In genomic region chr11:67353317-67354313, GRCh38 we compare ENCODE assay signal across 8 cellular contexts. TPM values are rescaled to one million over a fixed set of nuclear protein-coding genes. Genes with fewer than 3 reads are reported as not detected.
DNase-seq lines count a peak whose midpoint lies in the region; FAIRE-seq and TF ChIP-seq lines count a peak whose summit lies in the region.

TSS of gene POLD4 (minus strand) at chr11:67353546. CDS start at chr11:67353399, 147 bp downstream.

- H3K9me3 Mint-ChIP-seq in HFFc6, result no peaks in the 10 kb centered on the region

- TF ChIP-seq CTCF in HFFc6 (IDR thresholded peaks at IDR 0.05), result no peak
- peak; percentile 52 for TF ChIP-seq CTCF in neutrophil (IDR thresholded peaks at IDR 0.05)
- TF ChIP-seq CTCF in subcutaneous adipose tissue (IDR thresholded peaks at IDR 0.05; ENCODE audit: low read depth), result no peak

- in situ Hi-C loops in SK-MEL-5 (cut with HindIII; ENCODE audit: low pct_unique_long_range_greater_than_20kb, low sequenced_read_pairs), result no loop called here

- peak within 1 kb of the TSS; percentile 100 for H3K27ac ChIP-seq in neutrophil

- no peaks in the 10 kb centered on the region for H3K9me3 ChIP-seq in neutrophil

- peak; percentile 92 for DNase-seq in GM04504 (ENCODE audit: low read depth)
- peak; percentile 92 for DNase-seq in HFFc6
- DNase-seq in NAMALWA (ENCODE audit: low spot score), result peak; percentile 96
- peak; percentile 87 for DNase-seq in SK-MEL-5 (ENCODE audit: low read depth, low spot score)
- peak; percentile 97 for DNase-seq in activated naive CD4-positive, alpha-beta T cell treated with Interleukin-2 at 50 U/mL for 16 hours
- peak; percentile 89 to 95 for DNase-seq in frontal cortex (ENCODE audit: low spot score in 2 of 2)

- H3K4me3 Mint-ChIP-seq in HFFc6, result peak within 1 kb of the TSS; percentile 98

- peak within 1 kb of the TSS; percentile 73 to 84 for H3K4me3 ChIP-seq in neutrophil (ENCODE audit: low read depth in 1 of 2, low read length in 1 of 2)

- H3K27ac Mint-ChIP-seq in HFFc6, result peak within 1 kb of the TSS; percentile 100

- peaks cover 5% of the 10 kb centered on the region for H3K27me3 Mint-ChIP-seq in HFFc6 (ENCODE audit: insufficient read depth)

- no peaks in the 10 kb centered on the region for H3K36me3 Mint-ChIP-seq in HFFc6 (ENCODE audit: low read depth)

- H3K27me3 ChIP-seq in neutrophil, result no peaks in the 10 kb centered on the region

- peaks cover 71% of the 10 kb centered on the region for H3K4me1 Mint-ChIP-seq in HFFc6 (ENCODE audit: low read depth)

- FAIRE-seq in frontal cortex (lab: Jason Lieb, UNC), result no peak

- H3K36me3 ChIP-seq in neutrophil, result peaks cover 11% of the 10 kb centered on the region

- H3K4me1 ChIP-seq in neutrophil (ENCODE audit: control insufficient read depth in 1 of 2, insufficient read depth in 1 of 2, low read depth in 1 of 2, low read length in 1 of 2), result peaks cover 61 to 67% of the 10 kb centered on the region in 2 experiments

RNA-seq across cellular contexts. Expression of gene POLD4, which starts in this region (rescaled TPM):
- 10 to 100 TPM; 69.1 to 80.7 (median 70.9) TPM for total RNA-seq in HFFc6 (2021; fragmentation: NEBNext Ultra II Directional; extraction: Animal tissue kit (Norgen Biotek cat#: 25700))
- 20.2 and 21.8 TPM in 2 replicates for total RNA-seq in SK-MEL-5 (2014; rRNA removed; shearing (Covaris generic))
- 40.0 and 41.4 TPM in 2 replicates for polyA plus RNA-seq in SK-MEL-5 (2015; cell fraction: cytosol; rRNA removed)
- 87.6 and 94.3 TPM in 2 replicates for polyA plus RNA-seq in SK-MEL-5 (2015; cell fraction: nucleus; rRNA removed)
- total RNA-seq in frontal cortex (3.7 TPM), subcutaneous adipose tissue (100 to 1,000 TPM in 3 of 4 donors, 10 to 100 TPM in 1; 29.2 to 127 (median 113) TPM)

Comparison
In these comparisons a context has a peak if more than half of its experiments do, and no peak if none do; other contexts are left out.
1. Peak in every context shown above with its lines: DNase-seq, H3K4me3 ChIP-seq and H3K27ac ChIP-seq.